Comparison of ENCODE assay signal across 10 cellular contexts in genomic region chr9:106893088-106893487, GRCh38. TPM values are rescaled to one million over a fixed set of nuclear protein-coding genes. Genes with fewer than 3 reads are reported as not detected.
DNase-seq lines count a peak whose midpoint lies in the region; ATAC-seq and TF ChIP-seq lines count a peak whose summit lies in the region.
"Had no signal": no experiment of that assay in that cellular context is flagged by ENCODE, and none has a peak within 500 bp of the region (broad histone marks: within the 10 kb centered on the region; RNA-seq: fewer than 3 reads in every experiment).

No MANE protein-coding gene starts in this region.

- 8 to 12% methylated on average over 1 of the region's 1 CpG for WGBS in esophagus squamous epithelium, 2 donors

- H3K9me3 ChIP-seq in esophagus squamous epithelium: no peaks in the 10 kb centered on the region

- no peak for TF ChIP-seq POLR2A in esophagus squamous epithelium (IDR thresholded peaks at IDR 0.05)

- H3K27me3 ChIP-seq in esophagus squamous epithelium: no peaks in the 10 kb centered on the region

- H3K4me3 ChIP-seq in esophagus squamous epithelium: no peak overlapping the region

- H3K27ac ChIP-seq in esophagus squamous epithelium: peak overlapping the region in 3 of 4 donors; percentile 17 to 49 (median 28)

- TF ChIP-seq CTCF in esophagus squamous epithelium (IDR thresholded peaks at IDR 0.05) (no peak), omental fat pad (IDR thresholded peaks at IDR 0.05) (no peak)

- intact Hi-C loops in esophagus squamous epithelium (cut with DNase I): no loop called here

- DNase-seq in ELF-1 (ENCODE audit: low read depth, low spot score): peak; percentile 41
- peak; percentile 93 for DNase-seq in RKO (ENCODE audit: low spot score)
- DNase-seq in esophagus squamous epithelium (lab: John Stamatoyannopoulos, UW): no peak
- DNase-seq in omental fat pad (ENCODE audit: low spot score): no peak
- no peak for DNase-seq in 8988T
- no peak for DNase-seq in stimulated activated CD4-positive, alpha-beta T cell treated with anti-CD3 and anti-CD28 coated beads, Interleukin-2, amount 100 ng/mL, for 48 hours
- no peak for DNase-seq in stimulated activated CD4-positive, alpha-beta T cell treated with anti-CD3 and anti-CD28 coated beads, Interleukin-4, amount 100 ng/mL, for 4 hours
- DNase-seq: retina had no signal

- ATAC-seq in omental fat pad (ENCODE audit: low FRiP score): peak; percentile 58
- no peak for ATAC-seq in GM21786 (IDR thresholded peaks at IDR 0.05; ENCODE audit: unreplicated experiment)
- ATAC-seq: stimulated activated memory B cell treated with anti-CD40 and anti-IgM and Interleukin-4, amounts not matched to agents 10 μg/mL and 1 μg/mL and 100 μg/mL, for 72 hours had no signal

- H3K36me3 ChIP-seq in esophagus squamous epithelium: no peaks in the 10 kb centered on the region

- peaks cover 0 to 68% (median 17%) of the 10 kb centered on the region in 3 donors for H3K4me1 ChIP-seq in esophagus squamous epithelium

RNA-seq across cellular contexts. Expression of gene ZNF462, which starts 30.1 kb away (rescaled TPM):
- 10 to 100 TPM; 17.8 to 22.3 (median 21.4) TPM for total RNA-seq in esophagus squamous epithelium
- 10 to 100 TPM; 16.2 to 18.5 (median 16.7) TPM for total RNA-seq in omental fat pad

Comparison
In these comparisons a context has a peak if more than half of its experiments do, and no peak if none do; other contexts are left out.
1. DNase-seq: peak in ELF-1 (single experiment) and RKO (single experiment); none in esophagus squamous epithelium (single experiment), omental fat pad (single experiment), 8988T (single experiment), stimulated activated CD4-positive, alpha-beta T cell treated with anti-CD3 and anti-CD28 coated beads, Interleukin-2, amount 100 ng/mL, for 48 hours (0 of 2) and stimulated activated CD4-positive, alpha-beta T cell treated with anti-CD3 and anti-CD28 coated beads, Interleukin-4, amount 100 ng/mL, for 4 hours (0 of 2).